Comparison of ENCODE assay signal across 18 cellular contexts in the genomic region with DNA sequence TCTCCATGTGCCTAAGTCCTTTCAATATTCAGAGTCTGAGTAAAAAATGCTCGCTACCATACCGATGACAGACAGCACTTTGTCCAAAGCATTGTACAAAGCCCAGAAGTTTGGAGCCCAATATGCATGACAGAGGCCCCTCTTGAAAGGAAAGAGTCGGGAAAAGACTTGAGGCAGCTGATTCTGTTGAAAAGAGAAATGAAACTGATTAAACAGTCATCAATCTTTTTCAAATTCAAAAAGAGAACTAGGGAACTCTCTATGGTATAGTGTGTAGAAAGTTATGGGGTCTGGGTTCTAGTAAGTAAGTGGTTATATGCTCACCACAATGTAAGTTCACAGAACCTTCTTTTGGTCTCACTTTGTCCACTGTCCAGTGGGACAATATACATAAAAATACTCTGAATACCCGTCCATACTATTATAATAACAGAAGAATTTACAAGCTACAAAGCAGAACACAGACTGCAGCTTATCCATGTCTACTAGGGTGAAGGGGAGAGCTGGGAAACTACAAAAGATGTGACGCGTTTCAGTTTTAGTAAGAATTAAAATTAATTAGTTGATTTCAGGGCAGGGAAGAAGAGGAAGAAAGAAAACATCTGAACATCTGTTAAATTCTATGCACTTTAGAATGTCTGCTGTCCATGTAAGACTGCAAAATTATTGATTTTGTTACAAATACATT. TPM values are rescaled to one million over a fixed set of nuclear protein-coding genes. Genes with fewer than 3 reads are reported as not detected.
A peak's percentile ranks its signal among the peaks of the same experiment; 100 is the strongest.
DNase-seq lines count a peak whose midpoint lies in the region; ATAC-seq, FAIRE-seq and TF ChIP-seq lines count a peak whose summit lies in the region.
"Had no signal": no experiment of that assay in that cellular context is flagged by ENCODE, and none has a peak within 500 bp of the region (broad histone marks: within the 10 kb centered on the region; RNA-seq: fewer than 3 reads in every experiment).

No MANE protein-coding gene starts in this region.

- POLR2A ChIA-PET in PC-3 (lab: Charles Lee; ENCODE audit: unreplicated experiment), result no interaction called here

- no peaks in the 10 kb centered on the region for H3K27me3 Mint-ChIP-seq in stimulated activated memory B cell treated with anti-CD40 and anti-IgM and Interleukin-4, amounts not matched to agents 10 μg/mL and 1 μg/mL and 100 μg/mL, for 72 hours

- DNase-seq in GM19239 (ENCODE audit: insufficient read length, low spot score) (peak; percentile 4), PC-3 (no peak), NAMALWA (ENCODE audit: low spot score) (no peak), islet precursor cell (no peak)
- DNase-seq: activated CD8-positive, alpha-beta memory T cell treated with anti-CD3 and anti-CD28 coated beads for 24 hours; activated effector memory CD4-positive, alpha-beta T cell treated with Interleukin-2 at 50 U/mL for 16 hours; aorta; kidney; NCI-H1417; NCI-H446; PC-9 had no signal

- H3K4me3 ChIP-seq in PC-3 (ENCODE audit: low read length), result no peak overlapping the region
- H3K4me3 ChIP-seq: PC-9 had no signal

- H4K20me1 ChIP-seq in PC-3 (ENCODE audit: low read length), result no peaks in the 10 kb centered on the region

- H3K9ac ChIP-seq in PC-3 (ENCODE audit: low read length), result no peak overlapping the region
- H3K9ac ChIP-seq: parathyroid adenoma had no signal

- no peaks in the 10 kb centered on the region for H3K9me2 ChIP-seq in PC-3 (replicated peaks; ENCODE audit: low read length)

- no peak for FAIRE-seq in GM19239 (lab: Jason Lieb, UNC)
- FAIRE-seq: colon, kidney had no signal

- H3K36me3 Mint-ChIP-seq in stimulated activated memory B cell treated with anti-CD40 and anti-IgM and Interleukin-4, amounts not matched to agents 10 μg/mL and 1 μg/mL and 100 μg/mL, for 72 hours, result peaks cover 53% of the 10 kb centered on the region

- ATAC-seq in HG02588 (IDR thresholded peaks at IDR 0.05; ENCODE audit: unreplicated experiment) (peak; percentile 50), HG03460 (IDR thresholded peaks at IDR 0.05; ENCODE audit: unreplicated experiment) (peak; percentile 50), PC-3 (no peak)
- peak; percentile 87 for ATAC-seq in stimulated activated memory B cell treated with anti-CD40 and anti-IgM and Interleukin-4, amounts not matched to agents 10 μg/mL and 1 μg/mL and 100 μg/mL, for 72 hours

- H3K4me1 ChIP-seq in PC-3 (ENCODE audit: insufficient read depth, low read length), result no peaks in the 10 kb centered on the region
- H3K4me1 ChIP-seq: parathyroid adenoma had no signal

- no peaks in the 10 kb centered on the region for H3K9me3 ChIP-seq in PC-3 (ENCODE audit: low read length)

- no peak overlapping the region for H2AFZ ChIP-seq in PC-3 (ENCODE audit: low read length)
- H2AFZ ChIP-seq: parathyroid adenoma, PC-9 had no signal

- H3K4me2 ChIP-seq in PC-3 (ENCODE audit: low read length), result no peak overlapping the region
- H3K4me2 ChIP-seq: PC-9 had no signal

- BruUV-seq in PC-3 (replicated peaks; lab: Mats Ljungman, UMichigan), result no TSS peak

- H3K4me1 Mint-ChIP-seq in stimulated activated memory B cell treated with anti-CD40 and anti-IgM and Interleukin-4, amounts not matched to agents 10 μg/mL and 1 μg/mL and 100 μg/mL, for 72 hours, result peaks cover 19% of the 10 kb centered on the region

- peaks cover 36% of the 10 kb centered on the region; the same call in 1 of the 2 replicates for H3K36me3 ChIP-seq in PC-3 (ENCODE audit: low read depth, low read length)

- no peaks in the 10 kb centered on the region for H3K9me3 Mint-ChIP-seq in stimulated activated memory B cell treated with anti-CD40 and anti-IgM and Interleukin-4, amounts not matched to agents 10 μg/mL and 1 μg/mL and 100 μg/mL, for 72 hours

- H3K27ac ChIP-seq in PC-3 (ENCODE audit: low read length), result no peak overlapping the region
- H3K27ac ChIP-seq: epithelial cell of prostate, parathyroid adenoma, PC-9 had no signal

- CTCF ChIA-PET in PC-3 (lab: Charles Lee), result no interaction called here

- no peaks in the 10 kb centered on the region for H3F3A ChIP-seq in PC-3 (ENCODE audit: low read length, unreplicated experiment)

- H3K27ac Mint-ChIP-seq in stimulated activated memory B cell treated with anti-CD40 and anti-IgM and Interleukin-4, amounts not matched to agents 10 μg/mL and 1 μg/mL and 100 μg/mL, for 72 hours, result peak overlapping the region; percentile 85

- TF ChIP-seq CTCF in PC-3 (conservative IDR thresholded peaks at IDR 0.05; ENCODE audit: low read depth, low read length), result no peak

- H3K4me3 Mint-ChIP-seq in stimulated activated memory B cell treated with anti-CD40 and anti-IgM and Interleukin-4, amounts not matched to agents 10 μg/mL and 1 μg/mL and 100 μg/mL, for 72 hours, result peak overlapping the region; percentile 62

- no peaks in the 10 kb centered on the region for H3K27me3 ChIP-seq in PC-3 (ENCODE audit: low read length)

- H3K79me2 ChIP-seq in PC-3 (ENCODE audit: low read length), result no peaks in the 10 kb centered on the region
- H3K79me2 ChIP-seq: parathyroid adenoma had no signal

- intact Hi-C loops in PC-3 (cut with micrococcal nuclease), result no loop called here

RNA-seq across cellular contexts. Expression of gene ALG8, which starts 26.7 kb away (rescaled TPM):
- 73.6 and 78.7 TPM in 2 replicates for total RNA-seq in PC-3 (2014; rRNA removed)

RNA-seq across cellular contexts. Expression of gene NDUFC2, which starts 33.1 kb away (rescaled TPM):
- 304 and 322 TPM in 2 replicates for total RNA-seq in PC-3 (2014; rRNA removed)

RNA-seq across cellular contexts. Expression of gene THRSP, which starts 49.1 kb away (rescaled TPM):
- not detected in 2 replicates for total RNA-seq in PC-3 (2014; rRNA removed)
- total RNA-seq: kidney, mucosa of gallbladder had no signal
